Comparison of ENCODE assay signal across 8 cellular contexts in the genomic region with DNA sequence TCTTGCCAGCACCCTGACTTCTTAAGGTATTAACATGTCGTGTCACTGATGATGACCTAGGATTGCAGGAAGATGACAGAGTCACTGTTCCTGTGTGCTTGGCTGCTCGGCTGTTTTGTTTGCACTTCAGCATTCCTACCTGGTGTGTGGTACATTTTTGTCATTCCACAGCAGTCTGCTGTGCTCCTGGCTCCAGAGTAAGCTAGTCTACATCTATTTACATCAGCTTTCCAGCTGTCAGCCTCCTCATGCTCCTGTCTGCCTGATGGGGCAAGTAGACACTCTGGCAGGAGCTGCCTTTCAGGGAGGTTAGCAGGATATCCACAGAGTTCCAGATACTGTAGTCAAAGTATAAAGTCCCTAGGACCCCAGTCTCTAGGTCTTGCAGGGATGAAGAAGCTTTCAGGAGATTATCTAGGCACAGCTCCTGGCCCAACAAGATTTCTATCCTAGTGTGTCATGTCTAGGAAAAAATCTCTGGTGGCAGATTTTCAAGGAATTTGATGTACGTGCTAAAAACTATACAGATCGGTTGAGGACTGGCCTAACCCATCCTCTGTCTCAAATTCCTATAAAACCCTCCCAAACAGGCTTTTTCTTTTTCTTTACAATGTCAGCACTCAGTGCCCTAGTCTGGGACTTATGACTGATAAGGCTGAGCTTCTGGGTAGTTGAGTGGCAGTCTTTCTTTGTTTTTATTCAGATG. TPM values are rescaled to one million over a fixed set of nuclear protein-coding genes. Genes with fewer than 3 reads are reported as not detected.
A peak's percentile ranks its signal among the peaks of the same experiment; 100 is the strongest.
DNase-seq lines count a peak whose midpoint lies in the region; ATAC-seq and TF ChIP-seq lines count a peak whose summit lies in the region.

No MANE protein-coding gene starts in this region.

- H3K27me3 ChIP-seq in breast epithelium (no peaks in the 10 kb centered on the region), subcutaneous abdominal adipose tissue (ENCODE audit: control insufficient read depth in 5 of 5, insufficient read depth in 4 of 5, low read length in 5 of 5) (no peaks in the 10 kb centered on the region)

- intact Hi-C loops in breast epithelium (cut with DNase I; ENCODE audit: low total_unique reads) = no loop called here

- TF ChIP-seq POLR2A in breast epithelium (IDR thresholded peaks at IDR 0.05) = no peak

- H3K27me3 Mint-ChIP-seq in stimulated activated naive B cell treated with anti-CD40 and anti-IgM and Interleukin-4, amounts not matched to agents 10 μg/mL and 1 μg/mL and 100 μg/mL, for 72 hours = no peaks in the 10 kb centered on the region

- H3K9me3 ChIP-seq in breast epithelium (no peaks in the 10 kb centered on the region), subcutaneous abdominal adipose tissue (ENCODE audit: control insufficient read depth in 5 of 5, low read length in 5 of 5) (no peaks in the 10 kb centered on the region)

- ATAC-seq in GM21526 (IDR thresholded peaks at IDR 0.05; ENCODE audit: low FRiP score, unreplicated experiment) (no peak), HG02852 (IDR thresholded peaks at IDR 0.05; ENCODE audit: unreplicated experiment) (no peak)
- ATAC-seq in stimulated activated naive B cell treated with anti-CD40 and anti-IgM and Interleukin-4, amounts not matched to agents 10 μg/mL and 1 μg/mL and 100 μg/mL, for 72 hours (replicated peaks) = no peak

- no peaks in the 10 kb centered on the region for H3K36me3 ChIP-seq in breast epithelium
- no peaks in the 10 kb centered on the region for H3K36me3 ChIP-seq in subcutaneous abdominal adipose tissue (ENCODE audit: control insufficient read depth in 5 of 5, insufficient read depth in 5 of 5, low read length in 5 of 5)

- TF ChIP-seq CTCF in breast epithelium (IDR thresholded peaks at IDR 0.05) = no peak

- peak overlapping the region; percentile 93 to 95 for H3K27ac ChIP-seq in breast epithelium
- H3K27ac ChIP-seq in subcutaneous abdominal adipose tissue (ENCODE audit: low read depth, low read length) = peak overlapping the region; percentile 92

- H3K9me3 Mint-ChIP-seq in stimulated activated naive B cell treated with anti-CD40 and anti-IgM and Interleukin-4, amounts not matched to agents 10 μg/mL and 1 μg/mL and 100 μg/mL, for 72 hours = no peaks in the 10 kb centered on the region

- H3K4me1 ChIP-seq in breast epithelium = peaks cover 12 to 61% of the 10 kb centered on the region in 2 donors
- H3K4me1 ChIP-seq in subcutaneous abdominal adipose tissue (ENCODE audit: control insufficient read depth in 5 of 5, insufficient read depth in 5 of 5, low read length in 5 of 5) = peaks cover 12 to 80% (median 66%) of the 10 kb centered on the region in 5 donors

- DNase-seq in HS-5 (ENCODE audit: low read depth) (peak; percentile 98), breast epithelium (ENCODE audit: low spot score in 2 of 2) (peak; percentile 57 to 89), islet precursor cell (peak; percentile 98), NCI-H82 treated with DMSO at 0.1 percent for 48 hours (lab: John Stamatoyannopoulos, UW; ENCODE audit: unreplicated experiment) (no peak)
- no peak for DNase-seq in stimulated activated naive B cell treated with anti-CD40 and anti-IgM and Interleukin-4, amounts not matched to agents 10 μg/mL and 1 μg/mL and 100 μg/mL, for 72 hours

- H3K9ac ChIP-seq in subcutaneous abdominal adipose tissue (ENCODE audit: low read length in 5 of 5) = peak overlapping the region in 2 of 5 donors; percentile 33 to 43

- H3K27ac Mint-ChIP-seq in stimulated activated naive B cell treated with anti-CD40 and anti-IgM and Interleukin-4, amounts not matched to agents 10 μg/mL and 1 μg/mL and 100 μg/mL, for 72 hours = no peak overlapping the region

- no peak overlapping the region for H3K4me3 ChIP-seq in breast epithelium
- H3K4me3 ChIP-seq in subcutaneous abdominal adipose tissue (ENCODE audit: low read depth in 1 of 5, low read length in 5 of 5) = no peak overlapping the region

- H3K36me3 Mint-ChIP-seq in stimulated activated naive B cell treated with anti-CD40 and anti-IgM and Interleukin-4, amounts not matched to agents 10 μg/mL and 1 μg/mL and 100 μg/mL, for 72 hours = no peaks in the 10 kb centered on the region

- H3K4me1 Mint-ChIP-seq in stimulated activated naive B cell treated with anti-CD40 and anti-IgM and Interleukin-4, amounts not matched to agents 10 μg/mL and 1 μg/mL and 100 μg/mL, for 72 hours = peaks cover 0 to 3% of the 10 kb centered on the region in 2 donors

- H3K4me3 Mint-ChIP-seq in stimulated activated naive B cell treated with anti-CD40 and anti-IgM and Interleukin-4, amounts not matched to agents 10 μg/mL and 1 μg/mL and 100 μg/mL, for 72 hours = no peak overlapping the region

RNA-seq across cellular contexts. Expression of a gene that starts 28.5 kb away (rescaled TPM):
- total RNA-seq in breast epithelium = 10 to 100 TPM; 17.0 to 17.1 (median 17.1) TPM

Comparison
In these comparisons a context has a peak if more than half of its experiments do, and no peak if none do; other contexts are left out.
1. DNase-seq: peak in HS-5 (single experiment), breast epithelium (2 of 2) and islet precursor cell (single experiment); none in stimulated activated naive B cell treated with anti-CD40 and anti-IgM and Interleukin-4, amounts not matched to agents 10 μg/mL and 1 μg/mL and 100 μg/mL, for 72 hours (single experiment) and NCI-H82 treated with DMSO at 0.1 percent for 48 hours (single experiment).